17 cellular contexts compared by ENCODE assay signal in genomic region chr16:85034591-85035433, GRCh38. TPM values are rescaled to one million over a fixed set of nuclear protein-coding genes. Genes with fewer than 3 reads are reported as not detected.
DNase-seq lines count a peak whose midpoint lies in the region; ATAC-seq and TF ChIP-seq lines count a peak whose summit lies in the region.
"Had no signal": no experiment of that assay in that cellular context is flagged by ENCODE, and none has a peak within 500 bp of the region (broad histone marks: within the 10 kb centered on the region; RNA-seq: fewer than 3 reads in every experiment).

No MANE protein-coding gene starts in this region.

- H3K4me1 ChIP-seq in neuronal stem cell (ENCODE audit: control insufficient read depth in 2 of 2, insufficient read depth in 1 of 2, low read depth in 1 of 2, low read length in 2 of 2) (peaks cover 0 to 2% of the 10 kb centered on the region in 2 donors), SJCRH30 (peaks cover 5% of the 10 kb centered on the region)
- H3K4me1 ChIP-seq in CD4-positive, alpha-beta memory T cell (ENCODE audit: insufficient read depth, low read length) = peaks cover 3% of the 10 kb centered on the region

- intact Hi-C loops in CD14-positive monocyte (cut with micrococcal nuclease) = loop anchor here (5.0 to 10.0 kb wide), 2 partner anchors 42 to 50 kb away; no protein-coding TSS in a partner anchor
- intact Hi-C loops in CD4-positive, alpha-beta memory T cell (cut with micrococcal nuclease) = no loop called here

- no peak for TF ChIP-seq CTCF in CD14-positive monocyte (IDR thresholded peaks at IDR 0.05)

- H2BK15ac ChIP-seq in neuronal stem cell (ENCODE audit: low read length) = no peak overlapping the region

- H3K27me3 ChIP-seq in neuronal stem cell (ENCODE audit: control insufficient read depth in 3 of 3, insufficient read depth in 3 of 3, low read depth in 1 of 3, low read length in 3 of 3) (no peaks in the 10 kb centered on the region), SJCRH30 (no peaks in the 10 kb centered on the region)
- no peaks in the 10 kb centered on the region for H3K27me3 ChIP-seq in CD4-positive, alpha-beta memory T cell (ENCODE audit: insufficient read depth, low read length)

- no peak overlapping the region for H2BK5ac ChIP-seq in neuronal stem cell (ENCODE audit: low read length)

- H3K36me3 ChIP-seq in neuronal stem cell (replicated peaks in 1 of 2; ENCODE audit: control insufficient read depth in 2 of 2, insufficient read depth in 2 of 2, low read length in 2 of 2) (no peaks in the 10 kb centered on the region), SJCRH30 (no peaks in the 10 kb centered on the region)
- peaks cover 7% of the 10 kb centered on the region for H3K36me3 ChIP-seq in CD4-positive, alpha-beta memory T cell (ENCODE audit: insufficient read depth, low read length)

- H3K36me3 Mint-ChIP-seq in CD14-positive monocyte = peaks cover 80 to 87% of the 10 kb centered on the region in 2 donors
- H3K36me3 Mint-ChIP-seq in activated T-helper 17 cell treated with anti-CD3 and anti-CD28 coated beads, Interleukin-2, amount 50 U/mL, for 72 hours (ENCODE audit: low read depth) = peaks cover 13% of the 10 kb centered on the region
- peaks cover 12 to 14% of the 10 kb centered on the region in 2 donors for H3K36me3 Mint-ChIP-seq in CD4-positive, alpha-beta memory T cell

- no peaks in the 10 kb centered on the region for H3K9me3 Mint-ChIP-seq in CD14-positive monocyte
- H3K9me3 Mint-ChIP-seq in activated T-helper 17 cell treated with anti-CD3 and anti-CD28 coated beads, Interleukin-2, amount 50 U/mL, for 72 hours = no peaks in the 10 kb centered on the region
- H3K9me3 Mint-ChIP-seq in CD4-positive, alpha-beta memory T cell = no peaks in the 10 kb centered on the region

- peak overlapping the region; percentile 97 for H3K23ac ChIP-seq in neuronal stem cell (ENCODE audit: low read depth, low read length, poor library complexity)

- no peak overlapping the region for H2BK12ac ChIP-seq in neuronal stem cell (ENCODE audit: low read length)

- H3K27me3 Mint-ChIP-seq in CD14-positive monocyte (ENCODE audit: low read depth in 3 of 3) = peaks cover 0 to 2% (median 1%) of the 10 kb centered on the region in 3 donors
- H3K27me3 Mint-ChIP-seq in activated T-helper 17 cell treated with anti-CD3 and anti-CD28 coated beads, Interleukin-2, amount 50 U/mL, for 72 hours = no peaks in the 10 kb centered on the region
- no peaks in the 10 kb centered on the region for H3K27me3 Mint-ChIP-seq in CD4-positive, alpha-beta memory T cell

- H3K18ac ChIP-seq in neuronal stem cell (ENCODE audit: low read length) = peak overlapping the region; percentile 35

- H4K8ac ChIP-seq in neuronal stem cell (ENCODE audit: low read depth, low read length) = no peak overlapping the region

- H4K91ac ChIP-seq in neuronal stem cell (ENCODE audit: low read depth, low read length, poor library complexity) = no peak overlapping the region

- no peak overlapping the region for H3K4me2 ChIP-seq in neuronal stem cell (ENCODE audit: insufficient read depth, low read length, poor library complexity, severe bottlenecking)
- H3K4me2 ChIP-seq: KMS-11 had no signal

- no peak for ATAC-seq in activated T-helper 17 cell treated with anti-CD3 and anti-CD28 coated beads, Interleukin-2, amount 50 U/mL, for 72 hours (replicated peaks)
- peak; percentile 67 for ATAC-seq in left lobe of liver
- ATAC-seq: Right ventricle myocardium inferior had no signal

- no peak overlapping the region for H3K9ac ChIP-seq in neuronal stem cell (ENCODE audit: low read depth, low read length, poor library complexity)
- H3K9ac ChIP-seq: KMS-11 had no signal

- H2BK120ac ChIP-seq in neuronal stem cell (ENCODE audit: low read depth, low read length) = no peak overlapping the region

- peak overlapping the region in 6 of 7 donors; percentile 11 to 62 (median 28) for H3K27ac Mint-ChIP-seq in CD14-positive monocyte
- peak overlapping the region; percentile 37 for H3K27ac Mint-ChIP-seq in activated T-helper 17 cell treated with anti-CD3 and anti-CD28 coated beads, Interleukin-2, amount 50 U/mL, for 72 hours
- no peak overlapping the region for H3K27ac Mint-ChIP-seq in CD4-positive, alpha-beta memory T cell

- H3K27ac ChIP-seq in neuronal stem cell (replicated peaks; ENCODE audit: low read length) = no peak overlapping the region
- no peak overlapping the region for H3K27ac ChIP-seq in CD4-positive, alpha-beta memory T cell (ENCODE audit: low read depth, low read length)
- no peak overlapping the region for H3K27ac ChIP-seq in SJCRH30
- H3K27ac ChIP-seq: HL-60, KMS-11 had no signal

- peak overlapping the region in 1 of 2 donors; percentile 32 for H3K4me3 ChIP-seq in neuronal stem cell (ENCODE audit: low read length in 2 of 2)
- H3K4me3 ChIP-seq in CD4-positive, alpha-beta memory T cell (ENCODE audit: low read length in 2 of 2) = no peak overlapping the region
- no peak overlapping the region for H3K4me3 ChIP-seq in SJCRH30

- H3K14ac ChIP-seq in neuronal stem cell (ENCODE audit: low read length) = no peak overlapping the region

- CTCF ChIA-PET in CD4-positive, alpha-beta memory T cell (lab: Charles Lee; ENCODE audit: partially characterized antibody) = no interaction called here

- H2AK5ac ChIP-seq in neuronal stem cell (ENCODE audit: low read depth, low read length) = no peak overlapping the region

- H2AFZ ChIP-seq in neuronal stem cell (ENCODE audit: low read length) = no peak overlapping the region

- POLR2A ChIA-PET in CD4-positive, alpha-beta memory T cell (lab: Charles Lee; ENCODE audit: partially characterized antibody) = no interaction called here

- H3K9me3 ChIP-seq in neuronal stem cell (replicated peaks in 1 of 2; ENCODE audit: control insufficient read depth in 2 of 2, insufficient read depth in 1 of 2, low read depth in 1 of 2, low read length in 2 of 2) (peaks cover 0 to 2% of the 10 kb centered on the region in 2 donors), SJCRH30 (replicated peaks) (no peaks in the 10 kb centered on the region)
- H3K9me3 ChIP-seq in CD4-positive, alpha-beta memory T cell (ENCODE audit: control insufficient read depth in 1 of 2, low read length in 2 of 2) = no peaks in the 10 kb centered on the region

- H3K79me1 ChIP-seq in neuronal stem cell (ENCODE audit: low read depth, low read length) = peaks cover 8% of the 10 kb centered on the region

- peak overlapping the region in 1 of 2 donors; percentile 42 for H3K4me3 Mint-ChIP-seq in CD14-positive monocyte
- no peak overlapping the region for H3K4me3 Mint-ChIP-seq in activated T-helper 17 cell treated with anti-CD3 and anti-CD28 coated beads, Interleukin-2, amount 50 U/mL, for 72 hours
- no peak overlapping the region for H3K4me3 Mint-ChIP-seq in CD4-positive, alpha-beta memory T cell

- no peak overlapping the region for H3K4ac ChIP-seq in neuronal stem cell (ENCODE audit: low read length)

- peaks cover 58% of the 10 kb centered on the region for H3K4me1 Mint-ChIP-seq in CD14-positive monocyte
- H3K4me1 Mint-ChIP-seq in activated T-helper 17 cell treated with anti-CD3 and anti-CD28 coated beads, Interleukin-2, amount 50 U/mL, for 72 hours = peaks cover 8% of the 10 kb centered on the region
- peaks cover 2 to 8% (median 6%) of the 10 kb centered on the region in 4 donors for H3K4me1 Mint-ChIP-seq in CD4-positive, alpha-beta memory T cell

- DNase-seq in CD14-positive monocyte (ENCODE audit: low spot score) (no peak), left lobe of liver (ENCODE audit: low spot score) (no peak), neuronal stem cell (ENCODE audit: low spot score) (no peak), NCI-H1930 (lab: John Stamatoyannopoulos, UW) (no peak), SJCRH30 (no peak), foreskin melanocyte (no peak)
- DNase-seq in CD4-positive, alpha-beta memory T cell = no peak
- DNase-seq: DMS79, NCI-H1105, NCI-H2081, NCI-H2171, NCI-H446, NCI-H526 had no signal

- no CpG with 5 or more reads among the region's 18 CpGs for WGBS in neuronal stem cell (ENCODE audit: extremely low coverage in 2 of 2, insufficient read length in 2 of 2, insufficient replicate concordance in 1 of 2), 2 donors

RNA-seq across cellular contexts. Expression of gene KIAA0513, which starts 7.2 kb away (rescaled TPM):
- 10 to 100 TPM; 21.4 to 32.7 TPM for polyA plus RNA-seq in CD14-positive monocyte
- total RNA-seq in activated T-helper 17 cell treated with anti-CD3 and anti-CD28 coated beads, Interleukin-2, amount 50 U/mL, for 72 hours = 1 to 10 TPM; 3.9 to 9.6 TPM
- total RNA-seq in left lobe of liver = 5.0 TPM
- 4.4 TPM for polyA plus RNA-seq in neuronal stem cell (2013, experiment 1 of 2)
- 5.5 TPM for polyA plus RNA-seq in neuronal stem cell (2013, experiment 2 of 2)
- total RNA-seq in CD4-positive, alpha-beta memory T cell = 10 to 100 TPM; 17.7 to 19.0 TPM
- 10 to 100 TPM in 1 of 2 donors, 1 to 10 TPM in 1; 1.3 to 11.8 TPM for polyA plus RNA-seq in CD4-positive, alpha-beta memory T cell
- 1.3 and 2.4 TPM in 2 replicates for total RNA-seq in SJCRH30 (2014; rRNA removed; shearing (Covaris generic))

RNA-seq across cellular contexts. Expression of gene ZDHHC7, which starts 23.5 kb away (rescaled TPM):
- polyA plus RNA-seq in CD14-positive monocyte = 100 to 1,000 TPM in 1 of 2 donors, 10 to 100 TPM in 1; 99.7 to 129 TPM
- 10 to 100 TPM; 25.2 to 32.9 TPM for total RNA-seq in activated T-helper 17 cell treated with anti-CD3 and anti-CD28 coated beads, Interleukin-2, amount 50 U/mL, for 72 hours
- total RNA-seq in left lobe of liver = 14.5 TPM
- polyA plus RNA-seq in neuronal stem cell (2013, experiment 1 of 2) = 32.5 TPM
- 32.9 TPM for polyA plus RNA-seq in neuronal stem cell (2013, experiment 2 of 2)
- 10 to 100 TPM; 33.8 to 35.6 TPM for total RNA-seq in CD4-positive, alpha-beta memory T cell
- polyA plus RNA-seq in CD4-positive, alpha-beta memory T cell = 10 to 100 TPM; 27.1 to 40.2 TPM
- 18.5 and 20.3 TPM in 2 replicates for total RNA-seq in SJCRH30 (2014; rRNA removed; shearing (Covaris generic))

Comparison
In these comparisons a context has a peak if more than half of its experiments do, and no peak if none do; other contexts are left out.
1. H3K27ac Mint-ChIP-seq: peak in CD14-positive monocyte (6 of 7) and activated T-helper 17 cell treated with anti-CD3 and anti-CD28 coated beads, Interleukin-2, amount 50 U/mL, for 72 hours (single experiment); none in CD4-positive, alpha-beta memory T cell (0 of 7).